Comparison of ENCODE assay signal across 17 cellular contexts in genomic region chr1:205797122-205797521, GRCh38. TPM values are rescaled to one million over a fixed set of nuclear protein-coding genes. Genes with fewer than 3 reads are reported as not detected.
DNase-seq lines count a peak whose midpoint lies in the region; ATAC-seq and TF ChIP-seq lines count a peak whose summit lies in the region.
"Had no signal": no experiment of that assay in that cellular context is flagged by ENCODE, and none has a peak within 500 bp of the region (broad histone marks: within the 10 kb centered on the region; RNA-seq: fewer than 3 reads in every experiment).

No MANE protein-coding gene starts in this region.

- ATAC-seq in activated CD8-positive, alpha-beta T cell treated with anti-CD3 and anti-CD28 coated beads for 36 hours: no peak
- ATAC-seq in activated CD8-positive, alpha-beta T cell treated with anti-CD3 and anti-CD28 coated beads, Interleukin-2, amount 10 ng/mL, durations not matched to agents 7 days and 5 days: no peak
- no peak for ATAC-seq in Right ventricle myocardium superior (ENCODE audit: poor library complexity)
- ATAC-seq in T-helper 17 cell: no peak
- ATAC-seq in GM21367 (IDR thresholded peaks at IDR 0.05; ENCODE audit: unreplicated experiment): no peak

- no peak overlapping the region for H3K4me3 Mint-ChIP-seq in activated CD8-positive, alpha-beta T cell treated with anti-CD3 and anti-CD28 coated beads for 36 hours
- H3K4me3 Mint-ChIP-seq in activated CD8-positive, alpha-beta T cell treated with anti-CD3 and anti-CD28 coated beads, Interleukin-2, amount 10 ng/mL, durations not matched to agents 7 days and 5 days: no peak overlapping the region
- peak overlapping the region; percentile 31 for H3K4me3 Mint-ChIP-seq in T-helper 17 cell
- no peak overlapping the region for H3K4me3 Mint-ChIP-seq in neural crest cell
- H3K4me3 Mint-ChIP-seq in activated CD4-positive, alpha-beta T cell treated with anti-CD3 and anti-CD28 coated beads, Interleukin-2, amount 10 ng/mL, durations not matched to agents 7 days and 5 days: no peak overlapping the region

- no peaks in the 10 kb centered on the region for H3K27me3 Mint-ChIP-seq in activated CD8-positive, alpha-beta T cell treated with anti-CD3 and anti-CD28 coated beads for 36 hours
- H3K27me3 Mint-ChIP-seq in activated CD8-positive, alpha-beta T cell treated with anti-CD3 and anti-CD28 coated beads, Interleukin-2, amount 10 ng/mL, durations not matched to agents 7 days and 5 days (ENCODE audit: low read depth): no peaks in the 10 kb centered on the region
- H3K27me3 Mint-ChIP-seq in T-helper 17 cell (no peaks in the 10 kb centered on the region), neural crest cell (ENCODE audit: low read depth) (no peaks in the 10 kb centered on the region)
- no peaks in the 10 kb centered on the region for H3K27me3 Mint-ChIP-seq in activated CD4-positive, alpha-beta T cell treated with anti-CD3 and anti-CD28 coated beads, Interleukin-2, amount 10 ng/mL, durations not matched to agents 7 days and 5 days
- H3K27me3 Mint-ChIP-seq: CD4-positive, CD25-positive, alpha-beta regulatory T cell had no signal

- intact Hi-C loops in activated CD8-positive, alpha-beta T cell treated with anti-CD3 and anti-CD28 coated beads for 36 hours (cut with micrococcal nuclease): no loop called here
- intact Hi-C loops in left ventricle myocardium inferior (cut with micrococcal nuclease) (loop anchor here (5.0 kb wide), 1 partner anchor 170 kb away; no protein-coding TSS in a partner anchor), Right ventricle myocardium superior (cut with DNase I) (loop anchor here (10.0 kb wide), 1 partner anchor 308 kb away; no protein-coding TSS in a partner anchor)

- H3K4me1 Mint-ChIP-seq in activated CD8-positive, alpha-beta T cell treated with anti-CD3 and anti-CD28 coated beads for 36 hours (ENCODE audit: low read depth): no peaks in the 10 kb centered on the region
- H3K4me1 Mint-ChIP-seq in activated CD8-positive, alpha-beta T cell treated with anti-CD3 and anti-CD28 coated beads, Interleukin-2, amount 10 ng/mL, durations not matched to agents 7 days and 5 days (ENCODE audit: low read depth): no peaks in the 10 kb centered on the region
- H3K4me1 Mint-ChIP-seq in T-helper 17 cell (peaks cover 8% of the 10 kb centered on the region), neural crest cell (peaks cover under 1% of the 10 kb centered on the region)
- peaks cover 4% of the 10 kb centered on the region for H3K4me1 Mint-ChIP-seq in activated CD4-positive, alpha-beta T cell treated with anti-CD3 and anti-CD28 coated beads, Interleukin-2, amount 10 ng/mL, durations not matched to agents 7 days and 5 days

- H3K9me3 Mint-ChIP-seq in activated CD8-positive, alpha-beta T cell treated with anti-CD3 and anti-CD28 coated beads for 36 hours: no peaks in the 10 kb centered on the region
- H3K9me3 Mint-ChIP-seq in activated CD8-positive, alpha-beta T cell treated with anti-CD3 and anti-CD28 coated beads, Interleukin-2, amount 10 ng/mL, durations not matched to agents 7 days and 5 days (ENCODE audit: insufficient read depth): no peaks in the 10 kb centered on the region
- H3K9me3 Mint-ChIP-seq in neural crest cell: no peaks in the 10 kb centered on the region
- no peaks in the 10 kb centered on the region for H3K9me3 Mint-ChIP-seq in activated CD4-positive, alpha-beta T cell treated with anti-CD3 and anti-CD28 coated beads, Interleukin-2, amount 10 ng/mL, durations not matched to agents 7 days and 5 days
- H3K9me3 Mint-ChIP-seq: CD4-positive, CD25-positive, alpha-beta regulatory T cell had no signal

- POLR2A ChIA-PET in activated CD8-positive, alpha-beta T cell treated with anti-CD3 and anti-CD28 coated beads for 36 hours (lab: Charles Lee): no interaction called here
- POLR2A ChIA-PET in activated CD8-positive, alpha-beta T cell treated with anti-CD3 and anti-CD28 coated beads, Interleukin-2, amount 10 ng/mL, durations not matched to agents 7 days and 5 days (lab: Charles Lee): no interaction called here
- POLR2A ChIA-PET in activated CD4-positive, alpha-beta T cell treated with anti-CD3 and anti-CD28 coated beads, Interleukin-2, amount 10 ng/mL, durations not matched to agents 7 days and 5 days (lab: Charles Lee): no interaction called here

- H3K4me3 ChIP-seq in left ventricle myocardium inferior: no peak overlapping the region
- H3K4me3 ChIP-seq: BLaER1, HAP-1 had no signal

- peaks cover 92% of the 10 kb centered on the region for H3K36me3 ChIP-seq in left ventricle myocardium inferior

- CTCF ChIA-PET in activated CD8-positive, alpha-beta T cell treated with anti-CD3 and anti-CD28 coated beads for 36 hours (lab: Charles Lee): interaction anchor here (0.9 to 2.2 kb wide), 3 partner anchors 10 to 180 kb away, joined by 3 to 13 read pairs (median 5); no protein-coding TSS in a partner anchor
- CTCF ChIA-PET in activated CD8-positive, alpha-beta T cell treated with anti-CD3 and anti-CD28 coated beads, Interleukin-2, amount 10 ng/mL, durations not matched to agents 7 days and 5 days (lab: Charles Lee): interaction anchor here (0.8 to 3.2 kb wide), 3 partner anchors 8 to 180 kb away, joined by 3 to 17 read pairs (median 3); no protein-coding TSS in a partner anchor
- CTCF ChIA-PET in activated CD4-positive, alpha-beta T cell treated with anti-CD3 and anti-CD28 coated beads, Interleukin-2, amount 10 ng/mL, durations not matched to agents 7 days and 5 days (lab: Charles Lee): interaction anchor here (0.8 to 1.5 kb wide), 4 partner anchors 10 to 138 kb away, joined by 3 to 5 read pairs (median 4); no protein-coding TSS in a partner anchor

- no peaks in the 10 kb centered on the region for H3K27me3 ChIP-seq in left ventricle myocardium inferior (ENCODE audit: low read depth)
- H3K27me3 ChIP-seq: BLaER1 had no signal

- H3K27ac Mint-ChIP-seq in activated CD8-positive, alpha-beta T cell treated with anti-CD3 and anti-CD28 coated beads for 36 hours: peak overlapping the region; percentile 22
- no peak overlapping the region for H3K27ac Mint-ChIP-seq in activated CD8-positive, alpha-beta T cell treated with anti-CD3 and anti-CD28 coated beads, Interleukin-2, amount 10 ng/mL, durations not matched to agents 7 days and 5 days
- H3K27ac Mint-ChIP-seq in T-helper 17 cell (no peak overlapping the region), neural crest cell (ENCODE audit: unreplicated experiment) (peak overlapping the region; percentile 46)
- no peak overlapping the region for H3K27ac Mint-ChIP-seq in activated CD4-positive, alpha-beta T cell treated with anti-CD3 and anti-CD28 coated beads, Interleukin-2, amount 10 ng/mL, durations not matched to agents 7 days and 5 days

- TF ChIP-seq CTCF in activated CD8-positive, alpha-beta T cell treated with anti-CD3 and anti-CD28 coated beads for 36 hours (IDR thresholded peaks at IDR 0.05): no peak
- TF ChIP-seq CTCF in left ventricle myocardium inferior (IDR thresholded peaks at IDR 0.05; ENCODE audit: borderline replicate concordance) (no peak), neural crest cell (conservative IDR thresholded peaks at IDR 0.05) (no peak)

- DNase-seq in activated CD8-positive, alpha-beta T cell treated with anti-CD3 and anti-CD28 coated beads for 36 hours: no peak
- no peak for DNase-seq in activated CD8-positive, alpha-beta T cell treated with anti-CD3 and anti-CD28 coated beads, Interleukin-2, amount 10 ng/mL, durations not matched to agents 7 days and 5 days
- no peak for DNase-seq in left ventricle myocardium inferior
- DNase-seq in Right ventricle myocardium superior: no peak
- DNase-seq in T-helper 17 cell: no peak
- DNase-seq in neural crest cell (ENCODE audit: low read depth, low spot score): no peak
- no peak for DNase-seq in activated CD4-positive, alpha-beta T cell treated with anti-CD3 and anti-CD28 coated beads, Interleukin-2, amount 10 ng/mL, durations not matched to agents 7 days and 5 days
- DNase-seq: AML-193; CD4-positive, CD25-positive, alpha-beta regulatory T cell; DMS53; GF-D8 had no signal

- peak overlapping the region; percentile 41 for H3K27ac ChIP-seq in left ventricle myocardium inferior (replicated peaks)
- H3K27ac ChIP-seq: 22Rv1, BLaER1 had no signal

- peaks cover 13% of the 10 kb centered on the region for H3K36me3 Mint-ChIP-seq in activated CD8-positive, alpha-beta T cell treated with anti-CD3 and anti-CD28 coated beads for 36 hours (ENCODE audit: low read depth)
- H3K36me3 Mint-ChIP-seq in activated CD8-positive, alpha-beta T cell treated with anti-CD3 and anti-CD28 coated beads, Interleukin-2, amount 10 ng/mL, durations not matched to agents 7 days and 5 days (ENCODE audit: low read depth): peaks cover 2% of the 10 kb centered on the region
- H3K36me3 Mint-ChIP-seq in T-helper 17 cell (ENCODE audit: low read depth) (peaks cover 15% of the 10 kb centered on the region), neural crest cell (ENCODE audit: low read depth) (peaks cover 8% of the 10 kb centered on the region)
- H3K36me3 Mint-ChIP-seq in activated CD4-positive, alpha-beta T cell treated with anti-CD3 and anti-CD28 coated beads, Interleukin-2, amount 10 ng/mL, durations not matched to agents 7 days and 5 days (ENCODE audit: low read depth): peaks cover 2% of the 10 kb centered on the region

- H3K9me3 ChIP-seq in left ventricle myocardium inferior (replicated peaks) (no peaks in the 10 kb centered on the region), T-helper 17 cell (ENCODE audit: control insufficient read depth, low read length, poor library complexity, severe bottlenecking) (no peaks in the 10 kb centered on the region)
- H3K9me3 ChIP-seq: BLaER1, HAP-1 had no signal

- peaks cover 65% of the 10 kb centered on the region for H3K4me1 ChIP-seq in left ventricle myocardium inferior
- H3K4me1 ChIP-seq: HAP-1 had no signal

RNA-seq across cellular contexts. Expression of gene SLC41A1, which starts 15.9 kb away (rescaled TPM):
- total RNA-seq in activated CD8-positive, alpha-beta T cell treated with anti-CD3 and anti-CD28 coated beads for 36 hours: 10 to 100 TPM; 33.6 to 35.3 TPM
- total RNA-seq in activated CD8-positive, alpha-beta T cell treated with anti-CD3 and anti-CD28 coated beads, Interleukin-2, amount 10 ng/mL, durations not matched to agents 7 days and 5 days: 10 to 100 TPM in 1 of 2 experiments, 1 to 10 TPM in 1; 8.9 to 10.1 TPM
- 486 TPM for total RNA-seq in left ventricle myocardium inferior
- total RNA-seq in Right ventricle myocardium superior: 465 TPM
- total RNA-seq in T-helper 17 cell: 10 to 100 TPM; 33.5 to 36.2 TPM
- 21.4 and 25.7 TPM in 2 replicates for total RNA-seq in neural crest cell
- total RNA-seq in activated CD4-positive, alpha-beta T cell treated with anti-CD3 and anti-CD28 coated beads, Interleukin-2, amount 10 ng/mL, durations not matched to agents 7 days and 5 days: 10 to 100 TPM; 10.8 to 12.2 TPM

RNA-seq across cellular contexts. Expression of gene RAB29, which starts 21.8 kb away (rescaled TPM):
- total RNA-seq in activated CD8-positive, alpha-beta T cell treated with anti-CD3 and anti-CD28 coated beads for 36 hours: 10 to 100 TPM; 20.1 to 22.5 TPM
- total RNA-seq in activated CD8-positive, alpha-beta T cell treated with anti-CD3 and anti-CD28 coated beads, Interleukin-2, amount 10 ng/mL, durations not matched to agents 7 days and 5 days: 10 to 100 TPM; 42.5 to 42.7 TPM
- 13.7 TPM for total RNA-seq in left ventricle myocardium inferior
- total RNA-seq in Right ventricle myocardium superior: 15.0 TPM
- 10 to 100 TPM; 30.5 to 38.2 TPM for total RNA-seq in T-helper 17 cell
- total RNA-seq in neural crest cell: 8.8 and 9.0 TPM in 2 replicates
- 10 to 100 TPM; 51.7 to 54.6 TPM for total RNA-seq in activated CD4-positive, alpha-beta T cell treated with anti-CD3 and anti-CD28 coated beads, Interleukin-2, amount 10 ng/mL, durations not matched to agents 7 days and 5 days

RNA-seq across cellular contexts. Expression of gene NUCKS1, which starts 47.1 kb away (rescaled TPM):
- total RNA-seq in activated CD8-positive, alpha-beta T cell treated with anti-CD3 and anti-CD28 coated beads for 36 hours: 100 to 1,000 TPM; 145 to 177 TPM
- 100 to 1,000 TPM; 236 to 237 TPM for total RNA-seq in activated CD8-positive, alpha-beta T cell treated with anti-CD3 and anti-CD28 coated beads, Interleukin-2, amount 10 ng/mL, durations not matched to agents 7 days and 5 days
- total RNA-seq in left ventricle myocardium inferior (217 TPM), Right ventricle myocardium superior (196 TPM), T-helper 17 cell (10 to 100 TPM; 68.7 to 73.2 TPM), neural crest cell (440 and 491 TPM in 2 replicates)
- total RNA-seq in activated CD4-positive, alpha-beta T cell treated with anti-CD3 and anti-CD28 coated beads, Interleukin-2, amount 10 ng/mL, durations not matched to agents 7 days and 5 days: 100 to 1,000 TPM; 218 TPM

RNA-seq across cellular contexts. Expression of gene PM20D1, which starts 52.8 kb away (rescaled TPM):
- total RNA-seq in activated CD8-positive, alpha-beta T cell treated with anti-CD3 and anti-CD28 coated beads for 36 hours: under 1 TPM; 0.22 to 0.29 TPM
- under 1 TPM; 0.16 to 0.55 TPM for total RNA-seq in activated CD8-positive, alpha-beta T cell treated with anti-CD3 and anti-CD28 coated beads, Interleukin-2, amount 10 ng/mL, durations not matched to agents 7 days and 5 days
- total RNA-seq in left ventricle myocardium inferior: 1.7 TPM
- 1.9 TPM for total RNA-seq in Right ventricle myocardium superior
- total RNA-seq in T-helper 17 cell: 1 to 10 TPM; 1.1 to 1.9 TPM
- not detected in 2 replicates for total RNA-seq in neural crest cell
- total RNA-seq in activated CD4-positive, alpha-beta T cell treated with anti-CD3 and anti-CD28 coated beads, Interleukin-2, amount 10 ng/mL, durations not matched to agents 7 days and 5 days: 1 to 10 TPM in 1 of 2 experiments, under 1 TPM in 1; 0.94 to 1.0 TPM
- total RNA-seq: H1, HT1080 had no signal

Comparison
In these comparisons a context has a peak if more than half of its experiments do, and no peak if none do; other contexts are left out.
1. H3K27ac Mint-ChIP-seq: peak in activated CD8-positive, alpha-beta T cell treated with anti-CD3 and anti-CD28 coated beads for 36 hours (single experiment) and neural crest cell (single experiment); none in activated CD8-positive, alpha-beta T cell treated with anti-CD3 and anti-CD28 coated beads, Interleukin-2, amount 10 ng/mL, durations not matched to agents 7 days and 5 days (single experiment), T-helper 17 cell (single experiment) and activated CD4-positive, alpha-beta T cell treated with anti-CD3 and anti-CD28 coated beads, Interleukin-2, amount 10 ng/mL, durations not matched to agents 7 days and 5 days (single experiment).
2. RNA of gene SLC41A1, which starts 15.9 kb away (total RNA-seq): 486 TPM in left ventricle myocardium inferior (single experiment) and 465 TPM in Right ventricle myocardium superior (single experiment); 33.5 to 36.2 TPM in T-helper 17 cell, 33.6 to 35.3 TPM in activated CD8-positive, alpha-beta T cell treated with anti-CD3 and anti-CD28 coated beads for 36 hours, 21.4 to 25.7 TPM in neural crest cell, 10.8 to 12.2 TPM in activated CD4-positive, alpha-beta T cell treated with anti-CD3 and anti-CD28 coated beads, Interleukin-2, amount 10 ng/mL, durations not matched to agents 7 days and 5 days and 8.9 to 10.1 TPM in activated CD8-positive, alpha-beta T cell treated with anti-CD3 and anti-CD28 coated beads, Interleukin-2, amount 10 ng/mL, durations not matched to agents 7 days and 5 days; every median in the first group is over 10 times any median in the second.